ENCODE assay signal across 29 cellular contexts in the genomic region with DNA sequence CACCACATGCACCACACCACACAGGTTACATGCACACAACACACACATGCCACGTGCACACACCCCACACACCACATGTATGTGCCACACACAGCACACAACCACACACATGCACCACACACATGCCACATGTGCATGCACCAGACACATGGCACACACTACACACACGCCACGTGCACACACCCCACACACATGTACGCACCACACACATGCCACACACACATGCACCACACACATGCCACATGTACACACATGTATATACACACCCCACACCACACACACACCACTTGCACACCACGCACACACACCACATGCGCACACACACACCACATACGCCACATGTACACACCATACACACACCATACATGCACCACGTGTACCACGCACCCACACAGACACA. TPM values are rescaled to one million over a fixed set of nuclear protein-coding genes. Genes with fewer than 3 reads are reported as not detected.
DNase-seq lines count a peak whose midpoint lies in the region; ATAC-seq, FAIRE-seq and TF ChIP-seq lines count a peak whose summit lies in the region.
"Had no signal": no experiment of that assay in that cellular context is flagged by ENCODE, and none has a peak within 500 bp of the region (broad histone marks: within the 10 kb centered on the region; RNA-seq: fewer than 3 reads in every experiment).

No MANE protein-coding gene starts in this region.

- H3K4me1 ChIP-seq in CD4-positive, CD25-positive, alpha-beta regulatory T cell (ENCODE audit: control insufficient read depth, insufficient read depth, low read length, poor library complexity, severe bottlenecking), result no peaks in the 10 kb centered on the region
- no peaks in the 10 kb centered on the region for H3K4me1 ChIP-seq in GM12878 (ENCODE audit: control insufficient read depth, insufficient read depth, low read length)
- H3K4me1 ChIP-seq in stomach, result peaks cover 0 to 15% (median 7%) of the 10 kb centered on the region in 4 donors
- H3K4me1 ChIP-seq in mesenchymal stem cell (ENCODE audit: control insufficient read depth, insufficient read depth, low read depth, low read length), result peaks cover 2% of the 10 kb centered on the region
- H3K4me1 ChIP-seq: colonic mucosa, neural progenitor cell had no signal

- CTCF ChIA-PET in GM12878 (lab: Yijun Ruan, JAX), result no interaction called here

- H2BK12ac ChIP-seq in mesenchymal stem cell (ENCODE audit: low read length in 2 of 2), result no peak overlapping the region

- DNase-seq in CD4-positive, CD25-positive, alpha-beta regulatory T cell, result no peak
- DNase-seq in GM12891 (ENCODE audit: insufficient read length, low spot score) (no peak), GM12878 (ENCODE audit: low read depth, low spot score) (no peak), stomach (no peak), mesenchymal stem cell (no peak), cerebellar nuclear complex (lab: John Stamatoyannopoulos, UW) (no peak)
- no peak for DNase-seq in natural killer cell treated with Interleukin-12 subunit alpha and Interleukin-12 subunit beta and Interleukin-15 and Interleukin-18, amount 100 ng/mL, for 72 hours (ENCODE audit: low spot score)
- DNase-seq: activated naive CD4-positive, alpha-beta T cell treated with anti-CD3 and anti-CD28 coated beads for 36 hours; activated T-cell treated with anti-CD3 and anti-CD28 coated beads, Interleukin-2, amount 50 U/mL, for 72 hours; amygdala; colonic mucosa; effector CD8-positive, alpha-beta T cell; HCEC 1CT; hypothalamus; NCI-H146; NCI-H2107; NCI-H345; PC-9; SHP77 treated with DMSO at 0.1 percent for 48 hours; sigmoid colon; stimulated activated CD4-positive, alpha-beta T cell treated with anti-CD3 and anti-CD28 coated beads, Interleukin-12 subunit alpha, Interleukin-12 subunit beta, amount 100 ng/mL, for 4 hours; stimulated activated CD4-positive, alpha-beta T cell treated with anti-CD3 and anti-CD28 coated beads, Interleukin-4, amount 100 ng/mL, for 1 hour; T1000; WERI-Rb-1 had no signal

- H3K23ac ChIP-seq in mesenchymal stem cell (ENCODE audit: low read length in 2 of 2), result no peak overlapping the region

- 100% methylated on average over 9 of the region's 9 CpGs for WGBS in GM12878 (ENCODE audit: insufficient coverage, insufficient replicate concordance, low lambda C conversion rate, missing lambda C conversion rate)
- 96 to 99% (median 97%) methylated on average over 8 to 9 of the region's 9 CpGs for WGBS in stomach, 5 donors
- WGBS in mesenchymal stem cell, result 97% methylated on average over 9 of the region's 9 CpGs

- in situ Hi-C loops in GM12878 (cut with MboI), result no loop called here

- TF ChIP-seq CTCF in GM12878 (IDR thresholded peaks at IDR 0.05 in 2 of 3, conservative IDR thresholded peaks at IDR 0.05 in 1 of 3; ENCODE audit: control insufficient read depth in 2 of 3, extremely low read depth in 1 of 3, insufficient read depth in 1 of 3, low read depth in 3 of 3, low read length in 3 of 3) (no peak), stomach (IDR thresholded peaks at IDR 0.05) (no peak)

- peaks cover 0 to 2% (median 0%) of the 10 kb centered on the region in 7 donors for H3K9me3 Mint-ChIP-seq in CD4-positive, CD25-positive, alpha-beta regulatory T cell
- H3K9me3 Mint-ChIP-seq in natural killer cell treated with Interleukin-12 subunit alpha and Interleukin-12 subunit beta and Interleukin-15 and Interleukin-18, amount 100 ng/mL, for 72 hours, result no peaks in the 10 kb centered on the region
- H3K9me3 Mint-ChIP-seq: activated naive CD4-positive, alpha-beta T cell treated with anti-CD3 and anti-CD28 coated beads for 36 hours; IgD-negative memory B cell; memory B cell; neural progenitor cell had no signal

- H3K27me3 Mint-ChIP-seq in CD4-positive, CD25-positive, alpha-beta regulatory T cell, result no peaks in the 10 kb centered on the region
- H3K27me3 Mint-ChIP-seq in natural killer cell treated with Interleukin-12 subunit alpha and Interleukin-12 subunit beta and Interleukin-15 and Interleukin-18, amount 100 ng/mL, for 72 hours, result no peaks in the 10 kb centered on the region
- H3K27me3 Mint-ChIP-seq: IgD-negative memory B cell, memory B cell had no signal

- H2BK120ac ChIP-seq in mesenchymal stem cell (ENCODE audit: low read depth, low read length), result no peak overlapping the region

- TF ChIP-seq RAD21 in GM12878 (IDR thresholded peaks at IDR 0.05; ENCODE audit: insufficient read depth, low read depth, low read length), result no peak

- FAIRE-seq in GM12891 (lab: Jason Lieb, UNC) (peak; percentile 78), GM12878 (lab: Jason Lieb, UNC) (no peak)

- H3K36me3 Mint-ChIP-seq in CD4-positive, CD25-positive, alpha-beta regulatory T cell, result peaks cover 42% of the 10 kb centered on the region
- H3K36me3 Mint-ChIP-seq in natural killer cell treated with Interleukin-12 subunit alpha and Interleukin-12 subunit beta and Interleukin-15 and Interleukin-18, amount 100 ng/mL, for 72 hours, result peaks cover 31% of the 10 kb centered on the region

- no peak overlapping the region for H3K9ac ChIP-seq in GM12878 (ENCODE audit: control insufficient read depth, insufficient read depth, low read length)
- no peak overlapping the region for H3K9ac ChIP-seq in mesenchymal stem cell (ENCODE audit: low read length)
- H3K9ac ChIP-seq: neural progenitor cell had no signal

- intact Hi-C loops in GM12878 (cut with micrococcal nuclease; ENCODE audit: unreplicated experiment) (no loop called here), stomach (cut with DNase I; ENCODE audit: low total_unique reads) (no loop called here)

- POLR2A ChIA-PET in GM12878 (lab: Charles Lee), result no interaction called here

- SMC1A ChIA-PET in GM12878 (lab: Charles Lee; ENCODE audit: uncharacterized antibody, unreplicated experiment), result no interaction called here

- TF ChIP-seq EP300 in GM12878 (IDR thresholded peaks at IDR 0.05; ENCODE audit: borderline replicate concordance in 1 of 2, control insufficient read depth in 1 of 2, low read depth in 2 of 2, low read length in 2 of 2), result no peak
- no peak for TF ChIP-seq EP300 in stomach (IDR thresholded peaks at IDR 0.05)

- H4K91ac ChIP-seq in mesenchymal stem cell (ENCODE audit: low read length), result no peak overlapping the region

- RAD21 ChIA-PET in GM12878 (lab: Charles Lee; ENCODE audit: unreplicated experiment), result no interaction called here

- H3K9me3 ChIP-seq in CD4-positive, CD25-positive, alpha-beta regulatory T cell (ENCODE audit: control insufficient read depth in 2 of 2, low read length in 2 of 2), result no peaks in the 10 kb centered on the region
- no peaks in the 10 kb centered on the region for H3K9me3 ChIP-seq in GM12878 (replicated peaks; ENCODE audit: control insufficient read depth, insufficient read depth, low read length)
- H3K9me3 ChIP-seq in stomach, result no peaks in the 10 kb centered on the region
- no peaks in the 10 kb centered on the region for H3K9me3 ChIP-seq in mesenchymal stem cell (ENCODE audit: control insufficient read depth, low read length)
- H3K9me3 ChIP-seq: colonic mucosa, sigmoid colon, tibial nerve had no signal

- H2AFZ ChIP-seq in GM12878 (ENCODE audit: control insufficient read depth, low read depth, low read length), result no peak overlapping the region
- no peak overlapping the region for H2AFZ ChIP-seq in mesenchymal stem cell (ENCODE audit: low read depth, low read length)
- H2AFZ ChIP-seq: neural progenitor cell, PC-9 had no signal

- H3K4me3 ChIP-seq in CD4-positive, CD25-positive, alpha-beta regulatory T cell (ENCODE audit: low read depth, low read length), result no peak overlapping the region
- no peak overlapping the region for H3K4me3 ChIP-seq in GM12878
- H3K4me3 ChIP-seq in stomach, result no peak overlapping the region
- no peak overlapping the region for H3K4me3 ChIP-seq in mesenchymal stem cell (ENCODE audit: insufficient read depth in 1 of 2, low read depth in 1 of 2, low read length in 2 of 2)
- H3K4me3 ChIP-seq: colonic mucosa, neural progenitor cell, PC-9, sigmoid colon, tibial nerve had no signal

- no peak overlapping the region for H2AK5ac ChIP-seq in mesenchymal stem cell (ENCODE audit: low read length, severe bottlenecking)

- H3K79me1 ChIP-seq in mesenchymal stem cell (replicated peaks; ENCODE audit: low read length, poor library complexity, severe bottlenecking), result peaks cover 2% of the 10 kb centered on the region

- H3K4me2 ChIP-seq in GM12878 (ENCODE audit: control insufficient read depth, insufficient read depth), result no peak overlapping the region
- no peak overlapping the region for H3K4me2 ChIP-seq in mesenchymal stem cell (ENCODE audit: low read length, poor library complexity, severe bottlenecking)
- H3K4me2 ChIP-seq: neural progenitor cell, PC-9 had no signal

- no peaks in the 10 kb centered on the region for H4K20me1 ChIP-seq in GM12878 (ENCODE audit: control insufficient read depth, insufficient read depth)

- H3K27ac Mint-ChIP-seq in CD4-positive, CD25-positive, alpha-beta regulatory T cell, result peak overlapping the region in 2 of 3 donors; percentile 20 to 75
- peak overlapping the region in 1 of 2 donors; percentile 24 for H3K27ac Mint-ChIP-seq in natural killer cell treated with Interleukin-12 subunit alpha and Interleukin-12 subunit beta and Interleukin-15 and Interleukin-18, amount 100 ng/mL, for 72 hours
- H3K27ac Mint-ChIP-seq: activated naive CD4-positive, alpha-beta T cell treated with anti-CD3 and anti-CD28 coated beads for 36 hours; activated T-cell treated with anti-CD3 and anti-CD28 coated beads, Interleukin-2, amount 50 U/mL, for 72 hours; IgD-negative memory B cell; memory B cell; neural progenitor cell had no signal

- peaks cover 88% of the 10 kb centered on the region for H3K36me3 ChIP-seq in CD4-positive, CD25-positive, alpha-beta regulatory T cell (ENCODE audit: control insufficient read depth, insufficient read depth, low read length)
- H3K36me3 ChIP-seq in GM12878 (ENCODE audit: control insufficient read depth in 2 of 2, insufficient read depth in 2 of 2, low read length in 1 of 2), result peaks cover 34 to 62% of the 10 kb centered on the region in 2 experiments; a peak in 3 of 4 replicates
- H3K36me3 ChIP-seq in stomach, result peaks cover 71 to 95% (median 94%) of the 10 kb centered on the region in 4 donors
- H3K36me3 ChIP-seq in mesenchymal stem cell (ENCODE audit: control insufficient read depth in 1 of 2, insufficient read depth in 2 of 2, low read depth in 1 of 2, low read length in 2 of 2), result peaks cover 90% of the 10 kb centered on the region in 2 experiments
- H3K36me3 ChIP-seq: colonic mucosa, neural progenitor cell had no signal

- TF ChIP-seq POLR2A in GM12891 (IDR thresholded peaks at IDR 0.05; ENCODE audit: low read depth, low read length) (no peak), GM12878 (IDR thresholded peaks at IDR 0.05; ENCODE audit: low read depth, low read length) (peak; percentile 65; the same call in 1 of the 2 replicates), stomach (IDR thresholded peaks at IDR 0.05) (no peak)

- no peak overlapping the region for H3K4ac ChIP-seq in mesenchymal stem cell (ENCODE audit: low read depth in 1 of 2, low read length in 2 of 2)

- no peak overlapping the region for H3K27ac ChIP-seq in CD4-positive, CD25-positive, alpha-beta regulatory T cell (ENCODE audit: insufficient read depth, low read length, poor library complexity, severe bottlenecking)
- H3K27ac ChIP-seq in GM12878 (ENCODE audit: control insufficient read depth, insufficient read depth) (no peak overlapping the region), stomach (no peak overlapping the region), mesenchymal stem cell (ENCODE audit: low read length, poor library complexity, severe bottlenecking) (no peak overlapping the region)
- H3K27ac ChIP-seq: colonic mucosa, epithelial cell of prostate, neural progenitor cell, PC-9, sigmoid colon, tibial nerve, WERI-Rb-1 had no signal

- H2BK5ac ChIP-seq in mesenchymal stem cell (ENCODE audit: low read depth, low read length, poor library complexity, severe bottlenecking), result no peak overlapping the region

- no peak overlapping the region for H4K8ac ChIP-seq in mesenchymal stem cell (ENCODE audit: low read length)

- H2BK15ac ChIP-seq in mesenchymal stem cell (ENCODE audit: low read depth, poor library complexity, severe bottlenecking), result no peak overlapping the region

- no TSS peak for BruUV-seq in GM12878 (replicated peaks; lab: Mats Ljungman, UMichigan)

- no peak overlapping the region for H3K18ac ChIP-seq in mesenchymal stem cell (ENCODE audit: low read depth in 1 of 2, low read length in 2 of 2)

- peaks cover 0 to 5% (median 2%) of the 10 kb centered on the region in 4 donors for H3K4me1 Mint-ChIP-seq in CD4-positive, CD25-positive, alpha-beta regulatory T cell
- peaks cover 7 to 8% of the 10 kb centered on the region in 2 donors for H3K4me1 Mint-ChIP-seq in natural killer cell treated with Interleukin-12 subunit alpha and Interleukin-12 subunit beta and Interleukin-15 and Interleukin-18, amount 100 ng/mL, for 72 hours (ENCODE audit: low read depth in 2 of 2)
- H3K4me1 Mint-ChIP-seq: neural progenitor cell had no signal

- no peak overlapping the region for H3K14ac ChIP-seq in mesenchymal stem cell (ENCODE audit: low read length in 2 of 2)

- H3K79me2 ChIP-seq in GM12878 (ENCODE audit: control insufficient read depth, insufficient read depth, low read length), result no peaks in the 10 kb centered on the region

- peak overlapping the region in 1 of 4 donors; percentile 19 for H3K4me3 Mint-ChIP-seq in CD4-positive, CD25-positive, alpha-beta regulatory T cell
- no peak overlapping the region for H3K4me3 Mint-ChIP-seq in natural killer cell treated with Interleukin-12 subunit alpha and Interleukin-12 subunit beta and Interleukin-15 and Interleukin-18, amount 100 ng/mL, for 72 hours
- H3K4me3 Mint-ChIP-seq: activated naive CD4-positive, alpha-beta T cell treated with anti-CD3 and anti-CD28 coated beads for 36 hours; activated T-cell treated with anti-CD3 and anti-CD28 coated beads, Interleukin-2, amount 50 U/mL, for 72 hours; IgD-negative memory B cell; memory B cell; neural progenitor cell had no signal

- ATAC-seq in CD4-positive, CD25-positive, alpha-beta regulatory T cell (ENCODE audit: low read depth in 2 of 2), result no peak
- ATAC-seq in GM12878, result no peak
- ATAC-seq in natural killer cell treated with Interleukin-12 subunit alpha and Interleukin-12 subunit beta and Interleukin-15 and Interleukin-18, amount 100 ng/mL, for 72 hours, result peak; percentile 2 to 31
- ATAC-seq: activated T-cell treated with anti-CD3 and anti-CD28 coated beads, Interleukin-2, amount 50 U/mL, for 72 hours had no signal

- H3K27me3 ChIP-seq in CD4-positive, CD25-positive, alpha-beta regulatory T cell (ENCODE audit: control insufficient read depth, insufficient read depth, low read length), result no peaks in the 10 kb centered on the region
- H3K27me3 ChIP-seq in GM12878 (replicated peaks in 1 of 2; ENCODE audit: control insufficient read depth in 2 of 2, insufficient read depth in 2 of 2, low read length in 1 of 2) (no peaks in the 10 kb centered on the region), stomach (no peaks in the 10 kb centered on the region), mesenchymal stem cell (ENCODE audit: control insufficient read depth in 1 of 2, insufficient read depth in 1 of 2, low read length in 2 of 2) (no peaks in the 10 kb centered on the region)
- H3K27me3 ChIP-seq: colonic mucosa, neural progenitor cell, sigmoid colon, tibial nerve had no signal

RNA-seq across cellular contexts. Expression of a gene that starts 19.6 kb away (rescaled TPM):
- 2.0 TPM for total RNA-seq in CD4-positive, CD25-positive, alpha-beta regulatory T cell
- polyA plus RNA-seq in CD4-positive, CD25-positive, alpha-beta regulatory T cell, result under 1 TPM in 2 of 4 donors, not detected in 2; 0.05 to 0.22 TPM
- polyA plus RNA-seq in GM12891 (2012; ENCODE audit: low read depth, missing spikeins), result 1.1 TPM
- total RNA-seq in GM12878 (2013; cell fraction: nucleolus; rRNA removed), result 3.4 and 3.6 TPM in 2 replicates
- total RNA-seq in GM12878 (2014; rRNA removed) (0.11 and 0.28 TPM in 2 replicates), GM12878 (2014; rRNA removed; fragmentation: Illumina TruSeq; extraction: Trizol) (0.14 and 0.22 TPM in 2 replicates), GM12878 (2021) (0.37 and 0.87 TPM in 2 replicates), stomach (1 to 10 TPM in 4 of 5 donors, not detected in 1; 1.7 to 5.8 (median 4.1) TPM)
- polyA plus RNA-seq in GM12878 (2011; ENCODE audit: low read depth), result 0.16 TPM
- polyA plus RNA-seq in GM12878 (2011; rRNA removed) (0.04 and 0.11 TPM in 2 replicates), GM12878 (2014; fragmentation: Illumina TruSeq; extraction: Trizol) (0.07 TPM in 1 of 2 replicates, not detected in the other), GM12878 (2014; fragmentation: Nextera tagmentation; extraction: Ambion mirVana) (not detected), GM12878 (2014; rRNA removed) (0.22 and 0.38 TPM in 2 replicates), GM12878 (2016; fragmentation: Nextera tagmentation; extraction: Ambion mirVana) (under 1 TPM; 0.21 to 0.55 TPM), stomach (1 to 10 TPM in 1 of 3 donors, under 1 TPM in 1, not detected in 1; 0.31 to 1.1 TPM)
- 0.04 and 0.10 TPM in 2 replicates for polyA plus RNA-seq in GM12878 (2011; cell fraction: cytosol; rRNA removed)
- polyA plus RNA-seq in GM12878 (2011; cell fraction: nucleus; rRNA removed), result 2.0 and 2.1 TPM in 2 replicates
- 0.38 and 0.49 TPM in 2 replicates for polyA plus RNA-seq in GM12878 (2012)
- 0.59 and 0.62 TPM in 2 replicates for polyA minus RNA-seq in GM12878 (2011; rRNA and poly(A)+ RNA removed)
- polyA minus RNA-seq in GM12878 (2011; cell fraction: cytosol; rRNA and poly(A)+ RNA removed), result not detected in 2 replicates
- polyA minus RNA-seq in GM12878 (2011; cell fraction: nucleus; rRNA and poly(A)+ RNA removed), result 1.3 and 3.3 TPM in 2 replicates
- 1 to 10 TPM; 1.8 to 2.0 TPM for total RNA-seq in natural killer cell treated with Interleukin-12 subunit alpha and Interleukin-12 subunit beta and Interleukin-15 and Interleukin-18, amount 100 ng/mL, for 72 hours
- 0.07 TPM for polyA plus RNA-seq in mesenchymal stem cell (2013, experiment 1 of 2)
- polyA plus RNA-seq in mesenchymal stem cell (2013, experiment 2 of 2), result 0.11 TPM
- polyA plus RNA-seq: IgD-negative memory B cell had no signal

Comparison
In these comparisons a context has a peak if more than half of its experiments do, and no peak if none do; other contexts are left out.
1. ATAC-seq: peak in natural killer cell treated with Interleukin-12 subunit alpha and Interleukin-12 subunit beta and Interleukin-15 and Interleukin-18, amount 100 ng/mL, for 72 hours (2 of 2); none in CD4-positive, CD25-positive, alpha-beta regulatory T cell (0 of 2) and GM12878 (single experiment).